1 cellular context compared by ENCODE assay signal in the genomic region with DNA sequence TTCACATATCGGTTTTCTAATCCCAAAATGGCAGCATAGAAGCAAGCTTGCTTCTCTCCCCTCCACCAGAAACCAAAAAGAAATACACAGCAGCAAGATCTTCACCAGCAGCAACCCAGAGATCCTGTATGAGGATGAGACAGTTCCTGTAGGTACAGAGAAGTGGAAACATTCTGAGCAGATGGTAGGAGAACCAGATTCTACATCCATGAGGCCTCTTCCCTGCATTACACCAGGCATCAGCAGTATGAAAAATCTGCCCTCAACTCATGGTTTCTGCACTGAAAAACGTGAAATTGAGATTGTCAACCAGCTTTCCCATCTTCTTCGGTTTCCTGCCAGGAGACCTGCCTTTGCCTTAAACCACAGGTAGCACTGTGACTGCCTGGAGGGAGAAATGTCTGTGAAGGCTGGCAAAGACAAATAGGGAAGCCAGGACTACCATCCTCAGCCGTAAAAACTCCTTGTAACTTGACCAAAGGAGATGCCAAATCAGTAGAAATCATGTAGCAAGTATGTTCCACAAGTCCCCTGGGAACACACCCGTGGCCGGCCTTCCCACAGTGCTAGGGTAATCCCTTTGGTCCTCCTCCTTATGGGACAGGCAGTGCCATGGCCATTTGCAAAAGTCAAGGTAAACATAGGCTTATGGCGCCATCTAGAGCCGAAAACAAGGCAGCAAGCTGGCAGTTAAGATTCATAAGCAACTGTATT.
TF ChIP-seq lines count a peak whose summit lies in the region.

No MANE protein-coding gene starts in this region.

TF ChIP-seq in HepG2, 621 proteins besides CTCF, POLR2A, EP300 and RAD21 (continued from another document):
- TF ChIP-seq, protein P1, sequence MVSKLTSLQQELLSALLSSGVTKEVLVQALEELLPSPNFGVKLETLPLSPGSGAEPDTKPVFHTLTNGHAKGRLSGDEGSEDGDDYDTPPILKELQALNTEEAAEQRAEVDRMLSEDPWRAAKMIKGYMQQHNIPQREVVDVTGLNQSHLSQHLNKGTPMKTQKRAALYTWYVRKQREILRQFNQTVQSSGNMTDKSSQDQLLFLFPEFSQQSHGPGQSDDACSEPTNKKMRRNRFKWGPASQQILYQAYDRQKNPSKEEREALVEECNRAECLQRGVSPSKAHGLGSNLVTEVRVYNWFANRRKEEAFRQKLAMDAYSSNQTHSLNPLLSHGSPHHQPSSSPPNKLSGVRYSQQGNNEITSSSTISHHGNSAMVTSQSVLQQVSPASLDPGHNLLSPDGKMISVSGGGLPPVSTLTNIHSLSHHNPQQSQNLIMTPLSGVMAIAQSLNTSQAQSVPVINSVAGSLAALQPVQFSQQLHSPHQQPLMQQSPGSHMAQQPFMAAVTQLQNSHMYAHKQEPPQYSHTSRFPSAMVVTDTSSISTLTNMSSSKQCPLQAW (CRISPR knock-in tag; IDR thresholded peaks at IDR 0.05), result 0 out of 2 replicates have a peak, but pooled peaks have one; percentile 45
- no peak for TF ChIP-seq RELA (CRISPR knock-in tag; IDR thresholded peaks at IDR 0.05)
- no peak for TF ChIP-seq YY1 (IDR thresholded peaks at IDR 0.05; ENCODE audit: insufficient read depth, insufficient replicate concordance, low read depth, low read length)
